10 cellular contexts compared by ENCODE assay signal in genomic region chr13:49235856-49236431, GRCh38. TPM values are rescaled to one million over a fixed set of nuclear protein-coding genes. Genes with fewer than 3 reads are reported as not detected.
"Had no signal": no experiment of that assay in that cellular context is flagged by ENCODE, and none has a peak within 500 bp of the region (broad histone marks: within the 10 kb centered on the region; RNA-seq: fewer than 3 reads in every experiment).

No MANE protein-coding gene starts in this region.

- H3K4me3 ChIP-seq: GM23248, HAP-1 had no signal

- H3K27ac ChIP-seq: GM23248, HL-60 had no signal

- H3K27ac Mint-ChIP-seq: HFFc6 had no signal

- H2AFZ ChIP-seq: GM23248 had no signal

- H3K9me3 ChIP-seq: HAP-1 had no signal

- H3K4me3 Mint-ChIP-seq: HFFc6 had no signal

- H3K9ac ChIP-seq: GM23248 had no signal

- H3K4me1 ChIP-seq: HAP-1 had no signal

- H3K9me3 Mint-ChIP-seq: HFFc6 had no signal

- DNase-seq: GM23248, GOT3, H7, HFFc6, IMR-90 had no signal

- ATAC-seq: HCT116 had no signal

- H3K36me3 ChIP-seq: HAP-1 had no signal

RNA-seq across cellular contexts. Expression of gene MLNR, which starts 15.8 kb away (rescaled TPM):
- total RNA-seq: GM23248, H4, H7, HFFc6, HT1080, IMR-90 had no signal
- polyA plus RNA-seq: GM23248, IMR-90 had no signal
